Comparison of ENCODE assay signal across 22 cellular contexts in genomic region chr3:193859195-193859594, GRCh38.
A peak's percentile ranks its signal among the peaks of the same experiment; 100 is the strongest.
DNase-seq lines count a peak whose midpoint lies in the region; ATAC-seq, FAIRE-seq and TF ChIP-seq lines count a peak whose summit lies in the region.
"Had no signal": no experiment of that assay in that cellular context is flagged by ENCODE, and none has a peak within 500 bp of the region (broad histone marks: within the 10 kb centered on the region; RNA-seq: fewer than 3 reads in every experiment).

No MANE protein-coding gene starts in this region.

- H3K79me2 ChIP-seq in HCT116 (ENCODE audit: insufficient read depth, low read length) (no peaks in the 10 kb centered on the region), PC-3 (ENCODE audit: low read length) (no peaks in the 10 kb centered on the region)

- 0 out of 2 replicates have a peak overlapping the region, but pooled peaks have one; percentile 10 for H3K9ac ChIP-seq in HCT116 (ENCODE audit: low read length)
- no peak overlapping the region for H3K9ac ChIP-seq in PC-3 (ENCODE audit: low read length)
- no peak overlapping the region for H3K9ac ChIP-seq in colonic mucosa (ENCODE audit: low read depth in 2 of 2, low read length in 2 of 2)
- H3K9ac ChIP-seq: BLaER1 had no signal

- H3K9me3 Mint-ChIP-seq in activated T-helper 17 cell treated with anti-CD3 and anti-CD28 coated beads, Interleukin-2, amount 50 U/mL, for 72 hours, result no peaks in the 10 kb centered on the region
- H3K9me3 Mint-ChIP-seq: CD4-positive, alpha-beta memory T cell had no signal

- no peak overlapping the region for H3K27ac Mint-ChIP-seq in activated T-helper 17 cell treated with anti-CD3 and anti-CD28 coated beads, Interleukin-2, amount 50 U/mL, for 72 hours
- H3K27ac Mint-ChIP-seq: CD4-positive, alpha-beta memory T cell; IgD-negative memory B cell had no signal

- intact Hi-C loops in HCT116 (cut with micrococcal nuclease) (no loop called here), PC-3 (cut with micrococcal nuclease) (no loop called here), colonic mucosa (cut with DNase I) (no loop called here), mucosa of descending colon (cut with DNase I, micrococcal nuclease) (no loop called here)

- no peak for FAIRE-seq in HTR-8/SVneo (lab: Jason Lieb, UNC)
- FAIRE-seq: A549, GM12891 had no signal

- TF ChIP-seq RAD21 in HCT116 (IDR thresholded peaks at IDR 0.05; ENCODE audit: low read depth), result no peak

- H3K4me3 ChIP-seq in HCT116 (replicated peaks in 1 of 2; ENCODE audit: low read depth in 1 of 2, low read length in 2 of 2) (no peak overlapping the region), PC-3 (ENCODE audit: low read length) (no peak overlapping the region), colonic mucosa (no peak overlapping the region), mucosa of descending colon (no peak overlapping the region)
- H3K4me3 ChIP-seq: A549, BLaER1 had no signal

- no peaks in the 10 kb centered on the region for H3K27me3 ChIP-seq in HCT116 (ENCODE audit: insufficient read depth, low read length)
- no peaks in the 10 kb centered on the region for H3K27me3 ChIP-seq in PC-3 (ENCODE audit: low read length)
- H3K27me3 ChIP-seq in colonic mucosa, result no peaks in the 10 kb centered on the region

- no peaks in the 10 kb centered on the region for H3K36me3 Mint-ChIP-seq in activated T-helper 17 cell treated with anti-CD3 and anti-CD28 coated beads, Interleukin-2, amount 50 U/mL, for 72 hours (ENCODE audit: low read depth)
- H3K36me3 Mint-ChIP-seq: CD4-positive, alpha-beta memory T cell had no signal

- H3K4me1 Mint-ChIP-seq in activated T-helper 17 cell treated with anti-CD3 and anti-CD28 coated beads, Interleukin-2, amount 50 U/mL, for 72 hours, result no peaks in the 10 kb centered on the region
- H3K4me1 Mint-ChIP-seq: CD4-positive, alpha-beta memory T cell had no signal

- H3K27ac ChIP-seq in HCT116 (ENCODE audit: low read depth, low read length) (no peak overlapping the region), PC-3 (ENCODE audit: low read length) (peak overlapping the region; percentile 16; the same call in 1 of the 2 replicates), colonic mucosa (no peak overlapping the region)
- H3K27ac ChIP-seq: BLaER1 had no signal

- H3K9me2 ChIP-seq in HCT116 (ENCODE audit: insufficient read depth), result no peaks in the 10 kb centered on the region
- H3K9me2 ChIP-seq in PC-3 (replicated peaks; ENCODE audit: low read length), result no peaks in the 10 kb centered on the region

- RAD21 ChIA-PET in HCT116 (lab: Charles Lee; ENCODE audit: low non-redundant PET in 1 of 2, low total read pairs in 2 of 2, uncharacterized antibody in 2 of 2, unreplicated experiment in 2 of 2), result no interaction called here

- no peaks in the 10 kb centered on the region for H3K36me3 ChIP-seq in HCT116 (ENCODE audit: control insufficient read depth in 1 of 2, insufficient read depth in 2 of 2, low read length in 2 of 2)
- no peaks in the 10 kb centered on the region for H3K36me3 ChIP-seq in PC-3 (ENCODE audit: low read depth, low read length)
- no peaks in the 10 kb centered on the region for H3K36me3 ChIP-seq in colonic mucosa
- no peaks in the 10 kb centered on the region for H3K36me3 ChIP-seq in mucosa of descending colon (ENCODE audit: low read depth)
- H3K36me3 ChIP-seq: BLaER1 had no signal

- TF ChIP-seq CTCF in HCT116 (IDR thresholded peaks at IDR 0.05 in 2 of 3, conservative IDR thresholded peaks at IDR 0.05 in 1 of 3; ENCODE audit: borderline replicate concordance in 1 of 3, insufficient read depth in 1 of 3, low read depth in 2 of 3, low read length in 2 of 3) (no peak), PC-3 (conservative IDR thresholded peaks at IDR 0.05; ENCODE audit: low read depth, low read length) (no peak), colonic mucosa (IDR thresholded peaks at IDR 0.05) (no peak), mucosa of descending colon (IDR thresholded peaks at IDR 0.05) (no peak)

- DNase-seq in HCT116 (ENCODE audit: low read depth, low spot score), result no peak
- peak; percentile 38 for DNase-seq in PC-3
- peak; percentile 74 for DNase-seq in colonic mucosa
- DNase-seq in mucosa of descending colon, result peak in 1 of 3 donors; percentile 76
- no peak for DNase-seq in HTR-8/SVneo (ENCODE audit: insufficient read length, low spot score)
- DNase-seq in NCI-H1417 treated with DMSO at 0.1 percent for 48 hours (lab: John Stamatoyannopoulos, UW), result no peak
- DNase-seq: CD4-positive, alpha-beta memory T cell; DMS153; EL; GOT3; NCI-H1092 treated with DMSO at 0.1 percent for 48 hours; NCI-H2081; NCI-H2171 treated with DMSO at 0.1 percent for 48 hours; NCI-H510A; NCI-H774; SHP77 treated with DMSO at 0.1 percent for 48 hours had no signal

- H3K4me3 Mint-ChIP-seq in activated T-helper 17 cell treated with anti-CD3 and anti-CD28 coated beads, Interleukin-2, amount 50 U/mL, for 72 hours, result no peak overlapping the region
- H3K4me3 Mint-ChIP-seq: CD4-positive, alpha-beta memory T cell; IgD-negative memory B cell had no signal

- CTCF ChIA-PET in HCT116 (lab: Charles Lee), result no interaction called here
- CTCF ChIA-PET in PC-3 (lab: Charles Lee), result interaction anchor here (0.6 kb wide), 1 partner anchor 74 kb away, joined by 3 read pairs; no protein-coding TSS in a partner anchor

- no TSS peak for BruUV-seq in HCT116 (replicated peaks; lab: Mats Ljungman, UMichigan)
- BruUV-seq in PC-3 (replicated peaks; lab: Mats Ljungman, UMichigan), result no TSS peak

- H4K20me1 ChIP-seq in HCT116 (ENCODE audit: insufficient read depth) (no peaks in the 10 kb centered on the region), PC-3 (ENCODE audit: low read length) (no peaks in the 10 kb centered on the region)
- H4K20me1 ChIP-seq: BLaER1 had no signal

- POLR2A ChIA-PET in HCT116 (lab: Charles Lee), result no interaction called here
- POLR2A ChIA-PET in PC-3 (lab: Charles Lee; ENCODE audit: unreplicated experiment), result no interaction called here

- H2AFZ ChIP-seq in HCT116 (ENCODE audit: low read depth, low read length, poor library complexity, severe bottlenecking) (peak overlapping the region; percentile 36), PC-3 (ENCODE audit: low read length) (no peak overlapping the region)

- peak; percentile 86 for ATAC-seq in HCT116
- ATAC-seq in PC-3, result peak; percentile 63
- ATAC-seq in mucosa of descending colon, result peak; percentile 92
- ATAC-seq in activated T-helper 17 cell treated with anti-CD3 and anti-CD28 coated beads, Interleukin-2, amount 50 U/mL, for 72 hours (replicated peaks), result no peak
- ATAC-seq: A549, SK-N-SH treated with all-trans-retinoic acid at 6 μM for 48 hours had no signal

- no peak for TF ChIP-seq POLR2A in HCT116 (IDR thresholded peaks at IDR 0.05; ENCODE audit: borderline replicate concordance, extremely low read depth, insufficient read depth, insufficient read length)

- peaks cover 3% of the 10 kb centered on the region for H3K27me3 Mint-ChIP-seq in activated T-helper 17 cell treated with anti-CD3 and anti-CD28 coated beads, Interleukin-2, amount 50 U/mL, for 72 hours
- H3K27me3 Mint-ChIP-seq: IgD-negative memory B cell had no signal

- peak overlapping the region; percentile 39 for H3K4me2 ChIP-seq in HCT116 (ENCODE audit: low read length)
- H3K4me2 ChIP-seq in PC-3 (ENCODE audit: low read length), result no peak overlapping the region
- H3K4me2 ChIP-seq: A549, BLaER1 had no signal

- H3K9me3 ChIP-seq in HCT116 (ENCODE audit: control insufficient read depth in 1 of 2, insufficient read depth in 1 of 2, low read depth in 1 of 2, low read length in 2 of 2) (no peaks in the 10 kb centered on the region), PC-3 (ENCODE audit: low read length) (no peaks in the 10 kb centered on the region), colonic mucosa (no peaks in the 10 kb centered on the region), mucosa of descending colon (no peaks in the 10 kb centered on the region)
- H3K9me3 ChIP-seq: A549, BLaER1 had no signal

- no peaks in the 10 kb centered on the region for H3F3A ChIP-seq in PC-3 (ENCODE audit: low read length, unreplicated experiment)

- H3K4me1 ChIP-seq in HCT116 (ENCODE audit: control insufficient read depth in 1 of 2, insufficient read depth in 2 of 2, low read length in 2 of 2) (peaks cover 0 to 31% of the 10 kb centered on the region in 2 experiments; a peak in 3 of 4 replicates), PC-3 (ENCODE audit: insufficient read depth, low read length) (peaks cover 20% of the 10 kb centered on the region; the same call in 1 of the 2 replicates), colonic mucosa (no peaks in the 10 kb centered on the region), mucosa of descending colon (ENCODE audit: low read depth) (peaks cover 7% of the 10 kb centered on the region)
- H3K4me1 ChIP-seq: A549, BLaER1 had no signal

TF ChIP-seq in HCT116, 20 proteins besides CTCF, POLR2A, EP300 and RAD21:
- TF ChIP-seq EZH2 (IDR thresholded peaks at IDR 0.05) (no peak), EGR1 (IDR thresholded peaks at IDR 0.05; ENCODE audit: low read depth) (no peak), ZNF274 (IDR thresholded peaks at IDR 0.05; ENCODE audit: low read depth, low read length) (no peak), CEBPB (IDR thresholded peaks at IDR 0.05; ENCODE audit: low read depth) (no peak), YY1 (IDR thresholded peaks at IDR 0.05; ENCODE audit: extremely low read depth, insufficient replicate concordance, low read depth, low read length) (no peak), ELF1 (IDR thresholded peaks at IDR 0.05; ENCODE audit: borderline replicate concordance, low read depth) (no peak), JUND (IDR thresholded peaks at IDR 0.05) (peak; percentile 62), CBX3 (IDR thresholded peaks at IDR 0.05; ENCODE audit: low read depth) (0 out of 2 replicates have a peak, but pooled peaks have one; percentile 26), SP1 (IDR thresholded peaks at IDR 0.05; ENCODE audit: low read depth) (0 out of 2 replicates have a peak, but pooled peaks have one; percentile 23), MAX (IDR thresholded peaks at IDR 0.05) (no peak), FOSL1 (IDR thresholded peaks at IDR 0.05; ENCODE audit: low read depth) (peak; percentile 62), ZFX (IDR thresholded peaks at IDR 0.05) (no peak)

Comparison
In these comparisons a context has a peak if more than half of its experiments do, and no peak if none do; other contexts are left out.
1. DNase-seq: peak in PC-3 (single experiment) and colonic mucosa (single experiment); none in HCT116 (single experiment), HTR-8/SVneo (single experiment) and NCI-H1417 treated with DMSO at 0.1 percent for 48 hours (single experiment).